22 cellular contexts compared by ENCODE assay signal in genomic region chr13:75364131-75364713, GRCh38.
DNase-seq lines count a peak whose midpoint lies in the region; ATAC-seq, FAIRE-seq and TF ChIP-seq lines count a peak whose summit lies in the region.
"Had no signal": no experiment of that assay in that cellular context is flagged by ENCODE, and none has a peak within 500 bp of the region (broad histone marks: within the 10 kb centered on the region; RNA-seq: fewer than 3 reads in every experiment).

No MANE protein-coding gene starts in this region.

- H3K9me3 ChIP-seq in keratinocyte (ENCODE audit: control insufficient read depth, low read depth, low read length) (no peaks in the 10 kb centered on the region), T-helper 17 cell (ENCODE audit: control insufficient read depth, low read length, poor library complexity, severe bottlenecking) (no peaks in the 10 kb centered on the region)
- H3K9me3 ChIP-seq: BLaER1 had no signal

- H3K27ac Mint-ChIP-seq in T-helper 17 cell, result no peak overlapping the region
- H3K27ac Mint-ChIP-seq: mesothelial cell of epicardium had no signal

- FAIRE-seq in GM19239 (lab: Jason Lieb, UNC) (peak; percentile 76), keratinocyte (lab: Jason Lieb, UNC) (peak; percentile 98)
- FAIRE-seq: A204.1, colon, urothelium cell line had no signal

- peak; percentile 7 for DNase-seq in activated CD4-positive, alpha-beta T cell treated with anti-CD3 and anti-CD28 coated beads for 48 hours
- no peak for DNase-seq in activated CD4-positive, alpha-beta T cell treated with anti-CD3 and anti-CD28 coated beads, Interleukin-2, amount 50 U/mL, for 48 hours
- no peak for DNase-seq in GM19239 (ENCODE audit: insufficient read length, low spot score)
- peak; percentile 52 for DNase-seq in amniotic epithelial cell (ENCODE audit: low read depth)
- DNase-seq in keratinocyte (ENCODE audit: low read depth, low spot score), result peak; percentile 69
- DNase-seq in effector CD8-positive, alpha-beta T cell (lab: John Stamatoyannopoulos, UW), result no peak
- DNase-seq in T-helper 17 cell, result no peak
- DNase-seq in NCI-H1092 treated with DMSO at 0.1 percent for 48 hours (lab: John Stamatoyannopoulos, UW), result no peak
- DNase-seq: activated effector memory CD4-positive, alpha-beta T cell treated with Interleukin-2 at 50 U/mL for 16 hours; left colon; NCI-H1417 treated with DMSO at 0.1 percent for 48 hours; NCI-H2171; NCI-H69; SIG-M5; stimulated activated CD4-positive, alpha-beta T cell treated with anti-CD3 and anti-CD28 coated beads, Interleukin-2, amount 100 ng/mL, for 48 hours had no signal

- H3K27me3 ChIP-seq in keratinocyte (ENCODE audit: control insufficient read depth, extremely low read depth, insufficient read depth, low read length), result no peaks in the 10 kb centered on the region
- H3K27me3 ChIP-seq: BLaER1 had no signal

- H3K9me1 ChIP-seq in keratinocyte (ENCODE audit: control insufficient read depth, extremely low read depth, insufficient read depth, low read length), result no peaks in the 10 kb centered on the region

- dilution Hi-C loops in keratinocyte (cut with MboI; ENCODE audit: extremely low pct_ligation_motif_present, low sequenced_read_pairs), result no loop called here

- no peak for ATAC-seq in T-helper 17 cell

- no peaks in the 10 kb centered on the region for H4K20me1 ChIP-seq in keratinocyte (ENCODE audit: control insufficient read depth, extremely low read depth, insufficient read depth, low read length)
- H4K20me1 ChIP-seq: BLaER1 had no signal

- H3K4me3 Mint-ChIP-seq in T-helper 17 cell, result no peak overlapping the region
- H3K4me3 Mint-ChIP-seq: mesothelial cell of epicardium, nephron had no signal

- no peaks in the 10 kb centered on the region for H3K79me2 ChIP-seq in keratinocyte (ENCODE audit: control insufficient read depth, insufficient read depth, low read length)
- H3K79me2 ChIP-seq: parathyroid adenoma had no signal

- peaks cover 54% of the 10 kb centered on the region for H3K4me1 ChIP-seq in keratinocyte (ENCODE audit: control insufficient read depth, extremely low read depth, insufficient read depth, low read length)
- H3K4me1 ChIP-seq: parathyroid adenoma had no signal

- peak overlapping the region; percentile 6 for H3K9ac ChIP-seq in keratinocyte (ENCODE audit: control insufficient read depth, extremely low read depth, insufficient read depth, low read length)
- H3K9ac ChIP-seq: BLaER1, parathyroid adenoma had no signal

- no peaks in the 10 kb centered on the region for H3K36me3 Mint-ChIP-seq in T-helper 17 cell (ENCODE audit: low read depth)

- peak overlapping the region; percentile 40 for H3K27ac ChIP-seq in keratinocyte (ENCODE audit: control insufficient read depth, insufficient read depth, low read length)
- H3K27ac ChIP-seq: BLaER1, parathyroid adenoma had no signal

- H3K27me3 Mint-ChIP-seq in T-helper 17 cell, result peaks cover 21% of the 10 kb centered on the region

- H3K4me3 ChIP-seq in keratinocyte (ENCODE audit: control insufficient read depth in 2 of 3, extremely low read depth in 1 of 3, insufficient read depth in 2 of 3, low read depth in 1 of 3, low read length in 3 of 3), result peak overlapping the region in 1 of 3 experiments; percentile 34
- H3K4me3 ChIP-seq: BLaER1 had no signal

- H3K4me1 Mint-ChIP-seq in T-helper 17 cell, result peaks cover 4% of the 10 kb centered on the region

- peak overlapping the region; percentile 61 for H3K4me2 ChIP-seq in keratinocyte (ENCODE audit: control insufficient read depth, extremely low read depth, insufficient read depth, low read depth, low read length)

- TF ChIP-seq CTCF in keratinocyte (optimal IDR thresholded peaks at IDR 0.05 in 1 of 3, IDR thresholded peaks at IDR 0.05 in 1 of 3, conservative IDR thresholded peaks at IDR 0.05 in 1 of 3; ENCODE audit: extremely low read depth in 1 of 3, insufficient read depth in 2 of 3, low read length in 3 of 3), result peak in 1 of 3 experiments; percentile 25

- no peak overlapping the region for H2AFZ ChIP-seq in keratinocyte (ENCODE audit: control insufficient read depth, low read length)
- H2AFZ ChIP-seq: parathyroid adenoma had no signal

- no peaks in the 10 kb centered on the region for H3K36me3 ChIP-seq in keratinocyte (ENCODE audit: control insufficient read depth in 2 of 2, extremely low read depth in 1 of 2, insufficient read depth in 2 of 2, low read length in 2 of 2)

Comparison
In these comparisons a context has a peak if more than half of its experiments do, and no peak if none do; other contexts are left out.
1. DNase-seq: peak in activated CD4-positive, alpha-beta T cell treated with anti-CD3 and anti-CD28 coated beads for 48 hours (single experiment), amniotic epithelial cell (single experiment) and keratinocyte (single experiment); none in activated CD4-positive, alpha-beta T cell treated with anti-CD3 and anti-CD28 coated beads, Interleukin-2, amount 50 U/mL, for 48 hours (0 of 2), GM19239 (single experiment), effector CD8-positive, alpha-beta T cell (single experiment), T-helper 17 cell (0 of 3) and NCI-H1092 treated with DMSO at 0.1 percent for 48 hours (single experiment).